1 cellular context compared by ENCODE assay signal in genomic region chr12:56162468-56163290, GRCh38.
TF ChIP-seq lines count a peak whose summit lies in the region.

No MANE protein-coding gene starts in this region.

TF ChIP-seq in WTC11, 78 proteins besides CTCF, POLR2A, EP300 and RAD21 (continued from another document):
- TF ChIP-seq, protein P1, sequence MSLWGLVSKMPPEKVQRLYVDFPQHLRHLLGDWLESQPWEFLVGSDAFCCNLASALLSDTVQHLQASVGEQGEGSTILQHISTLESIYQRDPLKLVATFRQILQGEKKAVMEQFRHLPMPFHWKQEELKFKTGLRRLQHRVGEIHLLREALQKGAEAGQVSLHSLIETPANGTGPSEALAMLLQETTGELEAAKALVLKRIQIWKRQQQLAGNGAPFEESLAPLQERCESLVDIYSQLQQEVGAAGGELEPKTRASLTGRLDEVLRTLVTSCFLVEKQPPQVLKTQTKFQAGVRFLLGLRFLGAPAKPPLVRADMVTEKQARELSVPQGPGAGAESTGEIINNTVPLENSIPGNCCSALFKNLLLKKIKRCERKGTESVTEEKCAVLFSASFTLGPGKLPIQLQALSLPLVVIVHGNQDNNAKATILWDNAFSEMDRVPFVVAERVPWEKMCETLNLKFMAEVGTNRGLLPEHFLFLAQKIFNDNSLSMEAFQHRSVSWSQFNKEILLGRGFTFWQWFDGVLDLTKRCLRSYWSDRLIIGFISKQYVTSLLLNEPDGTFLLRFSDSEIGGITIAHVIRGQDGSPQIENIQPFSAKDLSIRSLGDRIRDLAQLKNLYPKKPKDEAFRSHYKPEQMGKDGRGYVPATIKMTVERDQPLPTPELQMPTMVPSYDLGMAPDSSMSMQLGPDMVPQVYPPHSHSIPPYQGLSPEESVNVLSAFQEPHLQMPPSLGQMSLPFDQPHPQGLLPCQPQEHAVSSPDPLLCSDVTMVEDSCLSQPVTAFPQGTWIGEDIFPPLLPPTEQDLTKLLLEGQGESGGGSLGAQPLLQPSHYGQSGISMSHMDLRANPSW (CRISPR knock-in tag; conservative IDR thresholded peaks at IDR 0.05; ENCODE audit: low read depth), result no peak
- TF ChIP-seq ELF4 (CRISPR knock-in tag; IDR thresholded peaks at IDR 0.05; ENCODE audit: low read depth) (no peak), ZNF425 (CRISPR knock-in tag; conservative IDR thresholded peaks at IDR 0.05) (peak; percentile 75; the same call in 1 of the 2 replicates), ZNF317 (CRISPR knock-in tag; IDR thresholded peaks at IDR 0.05; ENCODE audit: borderline replicate concordance, low read depth) (no peak), ZNF121 (CRISPR knock-in tag; IDR thresholded peaks at IDR 0.05) (no peak), TEAD1 (CRISPR knock-in tag; IDR thresholded peaks at IDR 0.05) (no peak), PRRX2 (CRISPR knock-in tag; IDR thresholded peaks at IDR 0.05) (peak; percentile 75; the same call in 1 of the 2 replicates), GRHL2 (CRISPR knock-in tag; IDR thresholded peaks at IDR 0.05; ENCODE audit: insufficient replicate concordance, severe bottlenecking) (no peak), FOXP4 (CRISPR knock-in tag; IDR thresholded peaks at IDR 0.05) (no peak), MLX (CRISPR knock-in tag; IDR thresholded peaks at IDR 0.05) (no peak), ZNF396 (CRISPR knock-in tag; IDR thresholded peaks at IDR 0.05; ENCODE audit: borderline replicate concordance) (no peak)
- TF ChIP-seq, protein P2, sequence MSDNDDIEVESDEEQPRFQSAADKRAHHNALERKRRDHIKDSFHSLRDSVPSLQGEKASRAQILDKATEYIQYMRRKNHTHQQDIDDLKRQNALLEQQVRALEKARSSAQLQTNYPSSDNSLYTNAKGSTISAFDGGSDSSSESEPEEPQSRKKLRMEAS (CRISPR knock-in tag; IDR thresholded peaks at IDR 0.05), result no peak
- TF ChIP-seq, protein P3, sequence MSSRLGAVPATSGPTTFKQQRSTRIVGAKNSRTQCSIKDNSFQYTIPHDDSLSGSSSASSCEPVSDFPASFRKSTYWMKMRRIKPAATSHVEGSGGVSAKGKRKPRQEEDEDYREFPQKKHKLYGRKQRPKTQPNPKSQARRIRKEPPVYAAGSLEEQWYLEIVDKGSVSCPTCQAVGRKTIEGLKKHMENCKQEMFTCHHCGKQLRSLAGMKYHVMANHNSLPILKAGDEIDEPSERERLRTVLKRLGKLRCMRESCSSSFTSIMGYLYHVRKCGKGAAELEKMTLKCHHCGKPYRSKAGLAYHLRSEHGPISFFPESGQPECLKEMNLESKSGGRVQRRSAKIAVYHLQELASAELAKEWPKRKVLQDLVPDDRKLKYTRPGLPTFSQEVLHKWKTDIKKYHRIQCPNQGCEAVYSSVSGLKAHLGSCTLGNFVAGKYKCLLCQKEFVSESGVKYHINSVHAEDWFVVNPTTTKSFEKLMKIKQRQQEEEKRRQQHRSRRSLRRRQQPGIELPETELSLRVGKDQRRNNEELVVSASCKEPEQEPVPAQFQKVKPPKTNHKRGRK (CRISPR knock-in tag; IDR thresholded peaks at IDR 0.05; ENCODE audit: borderline replicate concordance), result no peak
- TF ChIP-seq, protein P4, sequence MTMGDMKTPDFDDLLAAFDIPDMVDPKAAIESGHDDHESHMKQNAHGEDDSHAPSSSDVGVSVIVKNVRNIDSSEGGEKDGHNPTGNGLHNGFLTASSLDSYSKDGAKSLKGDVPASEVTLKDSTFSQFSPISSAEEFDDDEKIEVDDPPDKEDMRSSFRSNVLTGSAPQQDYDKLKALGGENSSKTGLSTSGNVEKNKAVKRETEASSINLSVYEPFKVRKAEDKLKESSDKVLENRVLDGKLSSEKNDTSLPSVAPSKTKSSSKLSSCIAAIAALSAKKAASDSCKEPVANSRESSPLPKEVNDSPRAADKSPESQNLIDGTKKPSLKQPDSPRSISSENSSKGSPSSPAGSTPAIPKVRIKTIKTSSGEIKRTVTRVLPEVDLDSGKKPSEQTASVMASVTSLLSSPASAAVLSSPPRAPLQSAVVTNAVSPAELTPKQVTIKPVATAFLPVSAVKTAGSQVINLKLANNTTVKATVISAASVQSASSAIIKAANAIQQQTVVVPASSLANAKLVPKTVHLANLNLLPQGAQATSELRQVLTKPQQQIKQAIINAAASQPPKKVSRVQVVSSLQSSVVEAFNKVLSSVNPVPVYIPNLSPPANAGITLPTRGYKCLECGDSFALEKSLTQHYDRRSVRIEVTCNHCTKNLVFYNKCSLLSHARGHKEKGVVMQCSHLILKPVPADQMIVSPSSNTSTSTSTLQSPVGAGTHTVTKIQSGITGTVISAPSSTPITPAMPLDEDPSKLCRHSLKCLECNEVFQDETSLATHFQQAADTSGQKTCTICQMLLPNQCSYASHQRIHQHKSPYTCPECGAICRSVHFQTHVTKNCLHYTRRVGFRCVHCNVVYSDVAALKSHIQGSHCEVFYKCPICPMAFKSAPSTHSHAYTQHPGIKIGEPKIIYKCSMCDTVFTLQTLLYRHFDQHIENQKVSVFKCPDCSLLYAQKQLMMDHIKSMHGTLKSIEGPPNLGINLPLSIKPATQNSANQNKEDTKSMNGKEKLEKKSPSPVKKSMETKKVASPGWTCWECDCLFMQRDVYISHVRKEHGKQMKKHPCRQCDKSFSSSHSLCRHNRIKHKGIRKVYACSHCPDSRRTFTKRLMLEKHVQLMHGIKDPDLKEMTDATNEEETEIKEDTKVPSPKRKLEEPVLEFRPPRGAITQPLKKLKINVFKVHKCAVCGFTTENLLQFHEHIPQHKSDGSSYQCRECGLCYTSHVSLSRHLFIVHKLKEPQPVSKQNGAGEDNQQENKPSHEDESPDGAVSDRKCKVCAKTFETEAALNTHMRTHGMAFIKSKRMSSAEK (CRISPR knock-in tag; IDR thresholded peaks at IDR 0.05; ENCODE audit: borderline replicate concordance), result 0 out of 2 replicates have a peak, but pooled peaks have one; percentile 55
- TF ChIP-seq, protein P5, sequence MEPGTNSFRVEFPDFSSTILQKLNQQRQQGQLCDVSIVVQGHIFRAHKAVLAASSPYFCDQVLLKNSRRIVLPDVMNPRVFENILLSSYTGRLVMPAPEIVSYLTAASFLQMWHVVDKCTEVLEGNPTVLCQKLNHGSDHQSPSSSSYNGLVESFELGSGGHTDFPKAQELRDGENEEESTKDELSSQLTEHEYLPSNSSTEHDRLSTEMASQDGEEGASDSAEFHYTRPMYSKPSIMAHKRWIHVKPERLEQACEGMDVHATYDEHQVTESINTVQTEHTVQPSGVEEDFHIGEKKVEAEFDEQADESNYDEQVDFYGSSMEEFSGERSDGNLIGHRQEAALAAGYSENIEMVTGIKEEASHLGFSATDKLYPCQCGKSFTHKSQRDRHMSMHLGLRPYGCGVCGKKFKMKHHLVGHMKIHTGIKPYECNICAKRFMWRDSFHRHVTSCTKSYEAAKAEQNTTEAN (CRISPR knock-in tag; IDR thresholded peaks at IDR 0.05), result no peak
- TF ChIP-seq, protein P6, sequence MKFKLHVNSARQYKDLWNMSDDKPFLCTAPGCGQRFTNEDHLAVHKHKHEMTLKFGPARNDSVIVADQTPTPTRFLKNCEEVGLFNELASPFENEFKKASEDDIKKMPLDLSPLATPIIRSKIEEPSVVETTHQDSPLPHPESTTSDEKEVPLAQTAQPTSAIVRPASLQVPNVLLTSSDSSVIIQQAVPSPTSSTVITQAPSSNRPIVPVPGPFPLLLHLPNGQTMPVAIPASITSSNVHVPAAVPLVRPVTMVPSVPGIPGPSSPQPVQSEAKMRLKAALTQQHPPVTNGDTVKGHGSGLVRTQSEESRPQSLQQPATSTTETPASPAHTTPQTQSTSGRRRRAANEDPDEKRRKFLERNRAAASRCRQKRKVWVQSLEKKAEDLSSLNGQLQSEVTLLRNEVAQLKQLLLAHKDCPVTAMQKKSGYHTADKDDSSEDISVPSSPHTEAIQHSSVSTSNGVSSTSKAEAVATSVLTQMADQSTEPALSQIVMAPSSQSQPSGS (CRISPR knock-in tag; IDR thresholded peaks at IDR 0.05; ENCODE audit: borderline replicate concordance, low read depth), result no peak
- TF ChIP-seq, protein P7, sequence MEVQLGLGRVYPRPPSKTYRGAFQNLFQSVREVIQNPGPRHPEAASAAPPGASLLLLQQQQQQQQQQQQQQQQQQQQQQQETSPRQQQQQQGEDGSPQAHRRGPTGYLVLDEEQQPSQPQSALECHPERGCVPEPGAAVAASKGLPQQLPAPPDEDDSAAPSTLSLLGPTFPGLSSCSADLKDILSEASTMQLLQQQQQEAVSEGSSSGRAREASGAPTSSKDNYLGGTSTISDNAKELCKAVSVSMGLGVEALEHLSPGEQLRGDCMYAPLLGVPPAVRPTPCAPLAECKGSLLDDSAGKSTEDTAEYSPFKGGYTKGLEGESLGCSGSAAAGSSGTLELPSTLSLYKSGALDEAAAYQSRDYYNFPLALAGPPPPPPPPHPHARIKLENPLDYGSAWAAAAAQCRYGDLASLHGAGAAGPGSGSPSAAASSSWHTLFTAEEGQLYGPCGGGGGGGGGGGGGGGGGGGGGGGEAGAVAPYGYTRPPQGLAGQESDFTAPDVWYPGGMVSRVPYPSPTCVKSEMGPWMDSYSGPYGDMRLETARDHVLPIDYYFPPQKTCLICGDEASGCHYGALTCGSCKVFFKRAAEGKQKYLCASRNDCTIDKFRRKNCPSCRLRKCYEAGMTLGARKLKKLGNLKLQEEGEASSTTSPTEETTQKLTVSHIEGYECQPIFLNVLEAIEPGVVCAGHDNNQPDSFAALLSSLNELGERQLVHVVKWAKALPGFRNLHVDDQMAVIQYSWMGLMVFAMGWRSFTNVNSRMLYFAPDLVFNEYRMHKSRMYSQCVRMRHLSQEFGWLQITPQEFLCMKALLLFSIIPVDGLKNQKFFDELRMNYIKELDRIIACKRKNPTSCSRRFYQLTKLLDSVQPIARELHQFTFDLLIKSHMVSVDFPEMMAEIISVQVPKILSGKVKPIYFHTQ (CRISPR knock-in tag; IDR thresholded peaks at IDR 0.05), result 0 out of 2 replicates have a peak, but pooled peaks have one; percentile 26
- TF ChIP-seq, protein P8, sequence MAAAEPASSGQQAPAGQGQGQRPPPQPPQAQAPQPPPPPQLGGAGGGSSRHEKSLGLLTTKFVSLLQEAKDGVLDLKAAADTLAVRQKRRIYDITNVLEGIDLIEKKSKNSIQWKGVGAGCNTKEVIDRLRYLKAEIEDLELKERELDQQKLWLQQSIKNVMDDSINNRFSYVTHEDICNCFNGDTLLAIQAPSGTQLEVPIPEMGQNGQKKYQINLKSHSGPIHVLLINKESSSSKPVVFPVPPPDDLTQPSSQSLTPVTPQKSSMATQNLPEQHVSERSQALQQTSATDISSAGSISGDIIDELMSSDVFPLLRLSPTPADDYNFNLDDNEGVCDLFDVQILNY (CRISPR knock-in tag; IDR thresholded peaks at IDR 0.05), result no peak
